In the genomic region with DNA sequence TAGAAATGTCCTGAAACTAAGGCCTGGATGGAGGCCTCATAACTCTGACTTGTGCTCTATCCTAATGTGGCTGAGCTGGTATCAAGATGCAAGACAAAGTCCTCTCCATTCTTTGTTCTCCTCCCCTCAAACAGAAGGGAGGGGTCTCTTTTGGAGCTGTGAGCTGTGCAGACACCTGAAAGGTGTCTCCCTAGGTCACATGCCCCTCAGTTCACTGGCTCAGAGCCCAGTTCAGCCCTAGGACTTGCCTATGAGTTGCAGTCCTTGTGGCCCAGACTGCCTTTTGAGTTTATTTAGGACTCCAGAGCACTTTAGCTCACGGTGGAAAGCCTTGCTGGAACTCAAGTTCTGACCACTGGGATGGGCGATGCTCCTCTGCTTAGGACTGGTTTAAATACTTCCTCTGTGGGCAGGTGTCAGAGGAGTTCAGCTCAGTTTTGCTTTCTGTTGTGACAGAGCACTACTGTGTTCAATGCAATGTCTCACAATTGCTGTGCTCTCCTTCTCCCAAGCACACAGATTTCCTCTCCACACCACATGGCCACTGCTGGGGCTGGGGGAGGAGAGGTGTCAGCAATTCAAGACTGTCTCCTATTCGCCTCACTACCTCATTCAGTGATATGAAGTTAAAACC, we compare ENCODE assay signal across 15 cellular contexts.
DNase-seq lines count a peak whose midpoint lies in the region; ATAC-seq lines count a peak whose summit lies in the region.
"Had no signal": no experiment of that assay in that cellular context is flagged by ENCODE, and none has a peak within 500 bp of the region (broad histone marks: within the 10 kb centered on the region; RNA-seq: fewer than 3 reads in every experiment).

No MANE protein-coding gene starts in this region.

- H3K4me1 Mint-ChIP-seq in activated naive CD8-positive, alpha-beta T cell treated with anti-CD3 and anti-CD28 coated beads, Interleukin-2, amount 10 ng/mL, durations not matched to agents 7 days and 5 days = peaks cover 5% of the 10 kb centered on the region
- H3K4me1 Mint-ChIP-seq in activated naive CD8-positive, alpha-beta T cell treated with anti-CD3 and anti-CD28 coated beads for 36 hours = peaks cover 2% of the 10 kb centered on the region
- peaks cover 17 to 30% of the 10 kb centered on the region in 2 donors for H3K4me1 Mint-ChIP-seq in stimulated activated naive B cell treated with anti-CD40 and anti-IgM and Interleukin-4, amounts not matched to agents 10 μg/mL and 1 μg/mL and 100 μg/mL, for 72 hours
- peaks cover 8% of the 10 kb centered on the region for H3K4me1 Mint-ChIP-seq in activated CD4-positive, alpha-beta T cell treated with anti-CD3 and anti-CD28 coated beads, Interleukin-2, amount 10 ng/mL, durations not matched to agents 7 days and 5 days

- peaks cover 17% of the 10 kb centered on the region for H3K27me3 Mint-ChIP-seq in activated naive CD8-positive, alpha-beta T cell treated with anti-CD3 and anti-CD28 coated beads, Interleukin-2, amount 10 ng/mL, durations not matched to agents 7 days and 5 days
- H3K27me3 Mint-ChIP-seq in activated naive CD8-positive, alpha-beta T cell treated with anti-CD3 and anti-CD28 coated beads for 36 hours = peaks cover 32% of the 10 kb centered on the region
- peaks cover 4 to 20% of the 10 kb centered on the region in 2 donors for H3K27me3 Mint-ChIP-seq in stimulated activated naive B cell treated with anti-CD40 and anti-IgM and Interleukin-4, amounts not matched to agents 10 μg/mL and 1 μg/mL and 100 μg/mL, for 72 hours
- H3K27me3 Mint-ChIP-seq in activated CD4-positive, alpha-beta T cell treated with anti-CD3 and anti-CD28 coated beads, Interleukin-2, amount 10 ng/mL, durations not matched to agents 7 days and 5 days = peaks cover 8% of the 10 kb centered on the region

- POLR2A ChIA-PET in activated naive CD8-positive, alpha-beta T cell treated with anti-CD3 and anti-CD28 coated beads, Interleukin-2, amount 10 ng/mL, durations not matched to agents 7 days and 5 days (lab: Charles Lee) = no interaction called here
- POLR2A ChIA-PET in activated CD4-positive, alpha-beta T cell treated with anti-CD3 and anti-CD28 coated beads, Interleukin-2, amount 10 ng/mL, durations not matched to agents 7 days and 5 days (lab: Charles Lee) = no interaction called here

- CTCF ChIA-PET in activated CD4-positive, alpha-beta T cell treated with anti-CD3 and anti-CD28 coated beads, Interleukin-2, amount 10 ng/mL, durations not matched to agents 7 days and 5 days (lab: Charles Lee) = no interaction called here

- H3K27ac Mint-ChIP-seq in activated naive CD8-positive, alpha-beta T cell treated with anti-CD3 and anti-CD28 coated beads, Interleukin-2, amount 10 ng/mL, durations not matched to agents 7 days and 5 days = no peak overlapping the region
- H3K27ac Mint-ChIP-seq in activated naive CD8-positive, alpha-beta T cell treated with anti-CD3 and anti-CD28 coated beads for 36 hours = no peak overlapping the region
- no peak overlapping the region for H3K27ac Mint-ChIP-seq in stimulated activated naive B cell treated with anti-CD40 and anti-IgM and Interleukin-4, amounts not matched to agents 10 μg/mL and 1 μg/mL and 100 μg/mL, for 72 hours
- H3K27ac Mint-ChIP-seq in activated CD4-positive, alpha-beta T cell treated with anti-CD3 and anti-CD28 coated beads, Interleukin-2, amount 10 ng/mL, durations not matched to agents 7 days and 5 days = no peak overlapping the region
- H3K27ac Mint-ChIP-seq: natural killer cell had no signal

- H3K4me3 Mint-ChIP-seq in activated naive CD8-positive, alpha-beta T cell treated with anti-CD3 and anti-CD28 coated beads, Interleukin-2, amount 10 ng/mL, durations not matched to agents 7 days and 5 days = no peak overlapping the region
- no peak overlapping the region for H3K4me3 Mint-ChIP-seq in activated naive CD8-positive, alpha-beta T cell treated with anti-CD3 and anti-CD28 coated beads for 36 hours
- no peak overlapping the region for H3K4me3 Mint-ChIP-seq in stimulated activated naive B cell treated with anti-CD40 and anti-IgM and Interleukin-4, amounts not matched to agents 10 μg/mL and 1 μg/mL and 100 μg/mL, for 72 hours
- no peak overlapping the region for H3K4me3 Mint-ChIP-seq in activated CD4-positive, alpha-beta T cell treated with anti-CD3 and anti-CD28 coated beads, Interleukin-2, amount 10 ng/mL, durations not matched to agents 7 days and 5 days
- H3K4me3 Mint-ChIP-seq: natural killer cell had no signal

- ATAC-seq in activated naive CD8-positive, alpha-beta T cell treated with anti-CD3 and anti-CD28 coated beads, Interleukin-2, amount 10 ng/mL, durations not matched to agents 7 days and 5 days (ENCODE audit: low read depth) = peak; percentile 45
- peak; percentile 99 for ATAC-seq in HG02588 (IDR thresholded peaks at IDR 0.05; ENCODE audit: unreplicated experiment)
- ATAC-seq in HG03342 (IDR thresholded peaks at IDR 0.05; ENCODE audit: unreplicated experiment) = peak; percentile 96
- ATAC-seq in stimulated activated naive B cell treated with anti-CD40 and anti-IgM and Interleukin-4, amounts not matched to agents 10 μg/mL and 1 μg/mL and 100 μg/mL, for 72 hours (replicated peaks) = peak; percentile 51 to 63
- ATAC-seq: HCT116 had no signal

- no peaks in the 10 kb centered on the region for H3K9me3 Mint-ChIP-seq in activated naive CD8-positive, alpha-beta T cell treated with anti-CD3 and anti-CD28 coated beads, Interleukin-2, amount 10 ng/mL, durations not matched to agents 7 days and 5 days
- H3K9me3 Mint-ChIP-seq in activated naive CD8-positive, alpha-beta T cell treated with anti-CD3 and anti-CD28 coated beads for 36 hours = no peaks in the 10 kb centered on the region
- H3K9me3 Mint-ChIP-seq in stimulated activated naive B cell treated with anti-CD40 and anti-IgM and Interleukin-4, amounts not matched to agents 10 μg/mL and 1 μg/mL and 100 μg/mL, for 72 hours = peaks cover 4 to 6% of the 10 kb centered on the region in 2 donors
- peaks cover 2% of the 10 kb centered on the region for H3K9me3 Mint-ChIP-seq in activated CD4-positive, alpha-beta T cell treated with anti-CD3 and anti-CD28 coated beads, Interleukin-2, amount 10 ng/mL, durations not matched to agents 7 days and 5 days

- no peak for DNase-seq in activated naive CD8-positive, alpha-beta T cell treated with anti-CD3 and anti-CD28 coated beads, Interleukin-2, amount 10 ng/mL, durations not matched to agents 7 days and 5 days
- DNase-seq in activated naive CD8-positive, alpha-beta T cell treated with anti-CD3 and anti-CD28 coated beads for 36 hours = no peak
- DNase-seq in stimulated activated naive B cell treated with anti-CD40 and anti-IgM and Interleukin-4, amounts not matched to agents 10 μg/mL and 1 μg/mL and 100 μg/mL, for 72 hours = no peak
- DNase-seq in D341Med (ENCODE audit: low spot score) = no peak
- no peak for DNase-seq in activated CD4-positive, alpha-beta T cell treated with anti-CD3 and anti-CD28 coated beads, Interleukin-2, amount 10 ng/mL, durations not matched to agents 7 days and 5 days
- DNase-seq in central memory CD4-positive, alpha-beta T cell = no peak
- DNase-seq: activated CD8-positive, alpha-beta memory T cell treated with anti-CD3 and anti-CD28 coated beads, Interleukin-2, amount 50 U/mL, for 4 hours; MG63; natural killer cell; NK-92 treated with Interleukin-12 subunit alpha and Interleukin-12 subunit beta, amount 100 ng/mL, for 24 hours; spleen; T-helper 2 cell had no signal

- H3K36me3 Mint-ChIP-seq in activated naive CD8-positive, alpha-beta T cell treated with anti-CD3 and anti-CD28 coated beads, Interleukin-2, amount 10 ng/mL, durations not matched to agents 7 days and 5 days = peaks cover 2% of the 10 kb centered on the region
- peaks cover 1% of the 10 kb centered on the region for H3K36me3 Mint-ChIP-seq in activated naive CD8-positive, alpha-beta T cell treated with anti-CD3 and anti-CD28 coated beads for 36 hours
- peaks cover 0 to 2% of the 10 kb centered on the region in 2 donors for H3K36me3 Mint-ChIP-seq in stimulated activated naive B cell treated with anti-CD40 and anti-IgM and Interleukin-4, amounts not matched to agents 10 μg/mL and 1 μg/mL and 100 μg/mL, for 72 hours
- H3K36me3 Mint-ChIP-seq in activated CD4-positive, alpha-beta T cell treated with anti-CD3 and anti-CD28 coated beads, Interleukin-2, amount 10 ng/mL, durations not matched to agents 7 days and 5 days (ENCODE audit: low read depth) = peaks cover 2% of the 10 kb centered on the region
- H3K36me3 Mint-ChIP-seq: natural killer cell had no signal

Comparison
In these comparisons a context has a peak if more than half of its experiments do, and no peak if none do; other contexts are left out.
1. ATAC-seq: peak in every context shown above with its lines; median percentile 99 in HG02588; 96 in HG03342; 57 in stimulated activated naive B cell treated with anti-CD40 and anti-IgM and Interleukin-4, amounts not matched to agents 10 μg/mL and 1 μg/mL and 100 μg/mL, for 72 hours; 45 in activated naive CD8-positive, alpha-beta T cell treated with anti-CD3 and anti-CD28 coated beads, Interleukin-2, amount 10 ng/mL, durations not matched to agents 7 days and 5 days.